In genomic region chr13:41061075-41061913, GRCh38 we compare ENCODE assay signal across 8 cellular contexts. TPM values are rescaled to one million over a fixed set of nuclear protein-coding genes. Genes with fewer than 3 reads are reported as not detected.
DNase-seq lines count a peak whose midpoint lies in the region; TF ChIP-seq lines count a peak whose summit lies in the region.

TSS of gene WBP4 (plus strand) at chr13:41061509. CDS start at chr13:41061674, 165 bp downstream.

- H4K20me1 ChIP-seq in SK-N-SH (ENCODE audit: insufficient read depth) (no peaks in the 10 kb centered on the region; the same call in 1 of the 2 replicates), osteoblast (ENCODE audit: insufficient read depth, low read length) (peaks cover 9% of the 10 kb centered on the region)

- peak within 1 kb of the TSS; percentile 84 for H3K4me2 ChIP-seq in SK-N-SH
- peak within 1 kb of the TSS; percentile 88 for H3K4me2 ChIP-seq in osteoblast (ENCODE audit: insufficient read depth, low read length)

- peaks cover 26 to 32% of the 10 kb centered on the region in 2 experiments for H3K36me3 ChIP-seq in SK-N-SH (replicated peaks in 1 of 2; ENCODE audit: control insufficient read depth in 1 of 2, insufficient read depth in 2 of 2, low read length in 1 of 2)
- peaks cover 15% of the 10 kb centered on the region for H3K36me3 ChIP-seq in osteoblast (ENCODE audit: insufficient read depth, low read length)
- H3K36me3 ChIP-seq in testis (ENCODE audit: low read depth, missing control alignments): no peaks in the 10 kb centered on the region

- TF ChIP-seq POLR2A in NB4 (IDR thresholded peaks at IDR 0.05; ENCODE audit: extremely low read depth, insufficient read length): peak; percentile 65
- peak; percentile 32 for TF ChIP-seq POLR2A in testis (IDR thresholded peaks at IDR 0.05)

- H2AFZ ChIP-seq in SK-N-SH (ENCODE audit: low read depth) (peak within 1 kb of the TSS; percentile 75), osteoblast (ENCODE audit: low read length) (peak within 1 kb of the TSS; percentile 97)

- CTCF ChIA-PET in GM10248 (lab: Yijun Ruan, JAX): interaction anchor here (0.7 to 1.5 kb wide), 9 partner anchors 8 to 162 kb away, joined by 3 to 6 read pairs (median 3); partner anchors contain the start of gene ELF1
- CTCF ChIA-PET in SK-N-SH (lab: Yijun Ruan, JAX): interaction anchor here (0.7 to 3.3 kb wide), 7 partner anchors 30 to 272 kb away, joined by 3 to 14 read pairs (median 4); partner anchors contain the start of gene SLC25A15

- 0 out of 4 replicates have a peak, but pooled peaks of 1 of the 2 experiments have one; percentile 13 for TF ChIP-seq EP300 in SK-N-SH (IDR thresholded peaks at IDR 0.05; ENCODE audit: borderline replicate concordance in 1 of 2, low read depth in 1 of 2, low read length in 1 of 2)

- H3K36me3 Mint-ChIP-seq in HFFc6 (ENCODE audit: low read depth): peaks cover 20% of the 10 kb centered on the region
- peaks cover 6% of the 10 kb centered on the region for H3K36me3 Mint-ChIP-seq in activated naive CD4-positive, alpha-beta T cell treated with anti-CD3 and anti-CD28 coated beads, Interleukin-2, amount 50 U/mL, for 24 hours
- H3K36me3 Mint-ChIP-seq in glutamatergic neuron (ENCODE audit: unreplicated experiment): no peaks in the 10 kb centered on the region

- H3K27me3 ChIP-seq in SK-N-SH (ENCODE audit: insufficient read depth) (no peaks in the 10 kb centered on the region), osteoblast (ENCODE audit: insufficient read depth, low read length) (no peaks in the 10 kb centered on the region), testis (no peaks in the 10 kb centered on the region)

- TF ChIP-seq CTCF in GM10248 (IDR thresholded peaks at IDR 0.05; ENCODE audit: control extremely low read depth, extremely low read depth, low read depth, missing control alignments) (peak; percentile 3), HFFc6 (IDR thresholded peaks at IDR 0.05) (no peak; the same call in 1 of the 2 replicates), NB4 (IDR thresholded peaks at IDR 0.05; ENCODE audit: low read depth, low read length) (no peak), SK-N-SH (IDR thresholded peaks at IDR 0.05) (no peak; the same call in 1 of the 2 replicates), glutamatergic neuron (IDR thresholded peaks at IDR 0.05; ENCODE audit: partially characterized antibody, unreplicated experiment) (no peak), osteoblast (IDR thresholded peaks at IDR 0.05; ENCODE audit: extremely low read depth, low read depth, low read length) (peak; percentile 13), testis (IDR thresholded peaks at IDR 0.05) (peak in 2 of 3 experiments; percentile 21 to 29)

- H3K9me3 Mint-ChIP-seq in HFFc6: no peaks in the 10 kb centered on the region
- no peaks in the 10 kb centered on the region for H3K9me3 Mint-ChIP-seq in activated naive CD4-positive, alpha-beta T cell treated with anti-CD3 and anti-CD28 coated beads, Interleukin-2, amount 50 U/mL, for 24 hours
- peaks cover 26% of the 10 kb centered on the region for H3K9me3 Mint-ChIP-seq in glutamatergic neuron (ENCODE audit: unreplicated experiment)

- POLR2A ChIA-PET in GM10248 (lab: Yijun Ruan, JAX) (interaction anchor here (0.6 to 1.3 kb wide), 6 partner anchors 9 to 954 kb away, joined by 3 to 4 read pairs (median 3); partner anchors contain the start of gene SLC25A15), SK-N-SH (lab: Yijun Ruan, JAX) (interaction anchor here (0.9 to 2.8 kb wide), 3 partner anchors 76 to 272 kb away, joined by 3 to 7 read pairs (median 4); partner anchors contain the start of gene SLC25A15)

- H3K9ac ChIP-seq in SK-N-SH: peak within 1 kb of the TSS; percentile 97

- intact Hi-C loops in testis (cut with DNase I; ENCODE audit: low total_unique reads): no loop called here

- TF ChIP-seq RAD21 in SK-N-SH (IDR thresholded peaks at IDR 0.05; ENCODE audit: low read length): no peak

- 1% methylated on average over 34 of the region's 71 CpGs for WGBS in SK-N-SH (ENCODE audit: low lambda C conversion rate)
- WGBS in testis, 2 donors: 0 to 1% methylated on average over 51 to 69 of the region's 71 CpGs

- H3K4me1 ChIP-seq in SK-N-SH (ENCODE audit: control insufficient read depth in 1 of 2, insufficient read depth in 2 of 2, low read depth in 1 of 2, low read length in 1 of 2) (peaks cover 8 to 12% of the 10 kb centered on the region in 2 experiments; a peak in 3 of 4 replicates), osteoblast (ENCODE audit: insufficient read depth, low read length) (peaks cover 46% of the 10 kb centered on the region), testis (peaks cover 22% of the 10 kb centered on the region)

- H3K9me3 ChIP-seq in SK-N-SH (no peaks in the 10 kb centered on the region), osteoblast (ENCODE audit: low read depth, low read length) (no peaks in the 10 kb centered on the region), testis (no peaks in the 10 kb centered on the region)

- DNase-seq in GM10248 (ENCODE audit: extremely low spot score) (peak; percentile 92), HFFc6 (peak; percentile 90), NB4 (ENCODE audit: low read depth) (peak; percentile 96), SK-N-SH (peak; percentile 90), glutamatergic neuron (peak; percentile 95), osteoblast (ENCODE audit: insufficient read length, low spot score, missing footprints) (peak; percentile 94), testis (peak; percentile 95)

- H3K27ac Mint-ChIP-seq in HFFc6: peak within 1 kb of the TSS; percentile 87
- peak within 1 kb of the TSS; percentile 99 for H3K27ac Mint-ChIP-seq in activated naive CD4-positive, alpha-beta T cell treated with anti-CD3 and anti-CD28 coated beads, Interleukin-2, amount 50 U/mL, for 24 hours
- peak within 1 kb of the TSS; percentile 93 for H3K27ac Mint-ChIP-seq in glutamatergic neuron (ENCODE audit: unreplicated experiment)

- H3K4me1 Mint-ChIP-seq in HFFc6 (ENCODE audit: low read depth) (peaks cover 55% of the 10 kb centered on the region), glutamatergic neuron (ENCODE audit: low read depth, unreplicated experiment) (peaks cover 12% of the 10 kb centered on the region)
- peaks cover 63% of the 10 kb centered on the region for H3K4me1 Mint-ChIP-seq in activated naive CD4-positive, alpha-beta T cell treated with anti-CD3 and anti-CD28 coated beads, Interleukin-2, amount 50 U/mL, for 24 hours

- H3K27me3 Mint-ChIP-seq in HFFc6 (ENCODE audit: insufficient read depth): peaks cover 11% of the 10 kb centered on the region
- no peaks in the 10 kb centered on the region for H3K27me3 Mint-ChIP-seq in activated naive CD4-positive, alpha-beta T cell treated with anti-CD3 and anti-CD28 coated beads, Interleukin-2, amount 50 U/mL, for 24 hours
- H3K27me3 Mint-ChIP-seq in glutamatergic neuron (ENCODE audit: unreplicated experiment): peaks cover 21% of the 10 kb centered on the region

- H3K9me2 ChIP-seq in SK-N-SH: no peaks in the 10 kb centered on the region

- H3K4me3 ChIP-seq in NB4 (ENCODE audit: low read depth, low read length) (peak within 1 kb of the TSS; percentile 90), SK-N-SH (ENCODE audit: low read depth in 2 of 2, low read length in 1 of 2) (peak within 1 kb of the TSS; percentile 88 to 91), osteoblast (ENCODE audit: insufficient read depth, low read length) (peak within 1 kb of the TSS; percentile 89), testis (peak within 1 kb of the TSS; percentile 84 to 95)

- peaks cover 76% of the 10 kb centered on the region for H3K79me2 ChIP-seq in SK-N-SH (ENCODE audit: insufficient read depth)
- peaks cover 70% of the 10 kb centered on the region for H3K79me2 ChIP-seq in osteoblast (ENCODE audit: insufficient read depth, low read length)

- H3K27ac ChIP-seq in SK-N-SH (ENCODE audit: low read depth in 2 of 2, low read length in 1 of 2): peak within 1 kb of the TSS; percentile 96 to 99
- peak within 1 kb of the TSS; percentile 92 for H3K27ac ChIP-seq in osteoblast (ENCODE audit: low read depth, low read length)
- H3K27ac ChIP-seq in testis: peak within 1 kb of the TSS; percentile 97 to 99

- H3K4me3 Mint-ChIP-seq in HFFc6 (peak within 1 kb of the TSS; percentile 89), glutamatergic neuron (ENCODE audit: unreplicated experiment) (peak within 1 kb of the TSS; percentile 98)
- H3K4me3 Mint-ChIP-seq in activated naive CD4-positive, alpha-beta T cell treated with anti-CD3 and anti-CD28 coated beads, Interleukin-2, amount 50 U/mL, for 24 hours: peak within 1 kb of the TSS; percentile 99

- peaks cover 32% of the 10 kb centered on the region for H3F3A ChIP-seq in SK-N-SH (replicated peaks; ENCODE audit: insufficient read depth)

TF ChIP-seq in SK-N-SH, 30 proteins besides CTCF, POLR2A, EP300 and RAD21 (continues in another document):
- TF ChIP-seq RXRA (IDR thresholded peaks at IDR 0.05; ENCODE audit: borderline replicate concordance, low read depth) (no peak), FOXM1 (IDR thresholded peaks at IDR 0.05; ENCODE audit: low read depth) (no peak), YY1 (IDR thresholded peaks at IDR 0.05; ENCODE audit: low read depth) (no peak; the same call in 1 of the 2 replicates), TCF12 (IDR thresholded peaks at IDR 0.05) (0 out of 2 replicates have a peak, but pooled peaks have one; percentile 46), PBX3 (IDR thresholded peaks at IDR 0.05) (peak; percentile 29; the same call in 1 of the 2 replicates)

RNA-seq across cellular contexts. Expression of gene WBP4, which starts in this region (rescaled TPM):
- 10 to 100 TPM; 12.0 to 16.2 (median 14.6) TPM for total RNA-seq in HFFc6 (2021; fragmentation: NEBNext Ultra II Directional; extraction: Animal tissue kit (Norgen Biotek cat#: 25700))
- polyA plus RNA-seq in SK-N-SH (2012; rRNA removed) (6.4 and 6.8 TPM in 2 replicates), testis (ENCODE audit: insufficient read depth, low read depth, low replicate concordance) (7.0 TPM)
- polyA plus RNA-seq in SK-N-SH (2012; cell fraction: cytosol; rRNA removed): 8.6 and 12.8 TPM in 2 replicates
- 2.5 and 6.0 TPM in 2 replicates for polyA plus RNA-seq in SK-N-SH (2012; cell fraction: nucleus; rRNA removed)
- total RNA-seq in glutamatergic neuron (ENCODE audit: unreplicated experiment) (8.9 TPM), osteoblast (6.8 and 8.7 TPM in 2 replicates), testis (10 to 100 TPM; 17.9 to 19.8 TPM)

Comparison
In these comparisons a context has a peak if more than half of its experiments do, and no peak if none do; other contexts are left out.
1. Peak in every context shown above with its lines: DNase-seq, H3K4me3 ChIP-seq and H3K27ac ChIP-seq.
2. CTCF ChIP-seq: peak in GM10248 (single experiment), osteoblast (single experiment) and testis (2 of 3); none in HFFc6 (single experiment), NB4 (single experiment), SK-N-SH (single experiment) and glutamatergic neuron (single experiment).